Comparison of ENCODE assay signal across 7 cellular contexts in genomic region chr18:46097853-46098615, GRCh38. TPM values are rescaled to one million over a fixed set of nuclear protein-coding genes. Genes with fewer than 3 reads are reported as not detected.
DNase-seq lines count a peak whose midpoint lies in the region; ATAC-seq and TF ChIP-seq lines count a peak whose summit lies in the region.

Gene ATP5F1A (minus strand): TSS chr18:46098296. CDS start chr18:46098231, 65 bp downstream.

- peak; percentile 89 for TF ChIP-seq POLR2A in GM15510 (IDR thresholded peaks at IDR 0.05; ENCODE audit: borderline replicate concordance, extremely low read depth, insufficient read length)

- intact Hi-C loops in sciatic nerve (cut with DNase I) = no loop called here

- TF ChIP-seq CTCF in astrocyte of the cerebellum (IDR thresholded peaks at IDR 0.05; ENCODE audit: low read depth, low read length, missing control alignments) = no peak

- in situ Hi-C loops in astrocyte of the cerebellum (cut with HindIII; ENCODE audit: low sequenced_read_pairs) = no loop called here

- peak within 1 kb of the TSS; percentile 78 for H3K4me3 ChIP-seq in astrocyte of the cerebellum (ENCODE audit: low read depth, low read length)

- ATAC-seq in HG02852 (IDR thresholded peaks at IDR 0.05; ENCODE audit: unreplicated experiment) (peak; percentile 79), sciatic nerve (peak; percentile 96)

- peak; percentile 78 for DNase-seq in NCI-H1694 treated with DMSO at 0.1 percent for 48 hours (lab: John Stamatoyannopoulos, UW)
- DNase-seq in T-helper 22 cell (ENCODE audit: low read depth) = peak; percentile 68
- peak; percentile 49 for DNase-seq in astrocyte of the cerebellum (ENCODE audit: low read depth)
- peak; percentile 55 to 97 (median 86) for DNase-seq in hypothalamus (lab: John Stamatoyannopoulos, UW)
- peak; percentile 96 for DNase-seq in sciatic nerve (ENCODE audit: low spot score)

RNA-seq across cellular contexts. Expression of gene ATP5F1A, which starts in this region (rescaled TPM):
- total RNA-seq in sciatic nerve = 200 TPM

Comparison
In these comparisons a context has a peak if more than half of its experiments do, and no peak if none do; other contexts are left out.
1. Peak in every context shown above with its lines: DNase-seq, ATAC-seq and H3K4me3 ChIP-seq.